Comparison of ENCODE assay signal across 6 cellular contexts in the genomic region with DNA sequence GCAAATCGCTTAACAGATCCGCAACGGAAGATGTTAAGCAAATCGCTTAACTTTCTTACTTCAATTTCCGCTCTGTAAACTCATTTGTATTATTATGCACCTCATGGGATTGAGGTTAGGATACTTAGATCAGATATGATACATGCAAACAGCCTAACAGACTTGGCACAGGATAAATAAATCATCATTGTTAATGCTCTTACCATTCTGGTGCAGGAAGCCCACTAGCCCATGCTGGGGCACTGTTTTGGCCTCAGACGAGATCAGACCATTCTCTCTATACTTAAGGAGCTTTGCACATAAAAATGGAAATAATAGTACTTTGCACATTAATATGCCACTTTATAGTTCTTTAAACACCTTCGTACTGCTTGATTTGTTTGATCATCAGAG. TPM values are rescaled to one million over a fixed set of nuclear protein-coding genes. Genes with fewer than 3 reads are reported as not detected.
A peak's percentile ranks its signal among the peaks of the same experiment; 100 is the strongest.
DNase-seq lines count a peak whose midpoint lies in the region; ATAC-seq lines count a peak whose summit lies in the region.

No MANE protein-coding gene starts in this region.

- no peaks in the 10 kb centered on the region for H3K9me3 Mint-ChIP-seq in activated naive CD4-positive, alpha-beta T cell treated with anti-CD3 and anti-CD28 coated beads, Interleukin-2, amount 10 ng/mL, durations not matched to agents 7 days and 5 days
- H3K9me3 Mint-ChIP-seq in naive B cell: peaks cover 0 to 1% (median 0%) of the 10 kb centered on the region in 7 donors

- H3K4me1 ChIP-seq in HUES48 (ENCODE audit: control insufficient read depth, insufficient read depth, low read length): peaks cover 10% of the 10 kb centered on the region

- H3K27ac ChIP-seq in HUES48 (ENCODE audit: low read depth, low read length): peak overlapping the region; percentile 98

- no peaks in the 10 kb centered on the region for H3K27me3 ChIP-seq in HUES48 (ENCODE audit: control insufficient read depth, insufficient read depth, low read length)

- CTCF ChIA-PET in activated naive CD4-positive, alpha-beta T cell treated with anti-CD3 and anti-CD28 coated beads, Interleukin-2, amount 10 ng/mL, durations not matched to agents 7 days and 5 days (lab: Charles Lee): interaction anchor here (0.7 to 1.2 kb wide), 6 partner anchors 23 to 190 kb away, joined by 3 to 4 read pairs (median 4); no protein-coding TSS in a partner anchor

- no peaks in the 10 kb centered on the region for H3K27me3 Mint-ChIP-seq in activated naive CD4-positive, alpha-beta T cell treated with anti-CD3 and anti-CD28 coated beads, Interleukin-2, amount 10 ng/mL, durations not matched to agents 7 days and 5 days
- no peaks in the 10 kb centered on the region for H3K27me3 Mint-ChIP-seq in naive B cell

- peak overlapping the region; percentile 93 for H3K4me3 Mint-ChIP-seq in activated naive CD4-positive, alpha-beta T cell treated with anti-CD3 and anti-CD28 coated beads, Interleukin-2, amount 10 ng/mL, durations not matched to agents 7 days and 5 days
- H3K4me3 Mint-ChIP-seq in naive B cell: peak overlapping the region; percentile 88 to 99 (median 97)

- ATAC-seq in naive B cell (ENCODE audit: low read depth in 2 of 2) (no peak), GM21423 (IDR thresholded peaks at IDR 0.05; ENCODE audit: unreplicated experiment) (no peak)

- no peaks in the 10 kb centered on the region for H3K9me3 ChIP-seq in HUES48 (ENCODE audit: control insufficient read depth, insufficient read depth, low read length)

- peaks cover 53% of the 10 kb centered on the region for H3K36me3 ChIP-seq in HUES48 (ENCODE audit: control insufficient read depth, insufficient read depth, low read length)

- H3K4me1 Mint-ChIP-seq in activated naive CD4-positive, alpha-beta T cell treated with anti-CD3 and anti-CD28 coated beads, Interleukin-2, amount 10 ng/mL, durations not matched to agents 7 days and 5 days: peaks cover 48% of the 10 kb centered on the region
- H3K4me1 Mint-ChIP-seq in naive B cell: peaks cover 22 to 30% (median 28%) of the 10 kb centered on the region in 3 donors

- DNase-seq in activated naive CD4-positive, alpha-beta T cell treated with anti-CD3 and anti-CD28 coated beads, Interleukin-2, amount 10 ng/mL, durations not matched to agents 7 days and 5 days: peak; percentile 23
- DNase-seq in naive B cell (no peak), NCI-H2227 (lab: John Stamatoyannopoulos, UW; ENCODE audit: unreplicated experiment) (no peak), islet precursor cell (no peak)

- peak overlapping the region; percentile 84 for H3K4me3 ChIP-seq in HUES48 (ENCODE audit: low read depth, low read length)

- peak overlapping the region; percentile 45 for H3K9ac ChIP-seq in HUES48 (ENCODE audit: low read depth, low read length)

- H3K36me3 Mint-ChIP-seq in activated naive CD4-positive, alpha-beta T cell treated with anti-CD3 and anti-CD28 coated beads, Interleukin-2, amount 10 ng/mL, durations not matched to agents 7 days and 5 days: peaks cover 49% of the 10 kb centered on the region
- peaks cover 5 to 17% of the 10 kb centered on the region in 2 donors for H3K36me3 Mint-ChIP-seq in naive B cell

- peak overlapping the region; percentile 99 for H3K27ac Mint-ChIP-seq in activated naive CD4-positive, alpha-beta T cell treated with anti-CD3 and anti-CD28 coated beads, Interleukin-2, amount 10 ng/mL, durations not matched to agents 7 days and 5 days
- H3K27ac Mint-ChIP-seq in naive B cell: peak overlapping the region; percentile 27 to 99 (median 94)

RNA-seq across cellular contexts. Expression of a gene that starts 0.4 kb away (rescaled TPM):
- polyA plus RNA-seq in naive B cell (ENCODE audit: low read depth in 6 of 6): 10 to 100 TPM; 13.3 to 25.5 (median 17.8) TPM

RNA-seq across cellular contexts. Expression of a gene that starts 1.3 kb away (rescaled TPM):
- 100 to 1,000 TPM; 126 to 243 (median 176) TPM for polyA plus RNA-seq in naive B cell (ENCODE audit: low read depth in 6 of 6)

RNA-seq across cellular contexts. Expression of a gene that starts 23.9 kb away (rescaled TPM):
- 1 to 10 TPM; 1.7 to 6.7 (median 4.5) TPM for polyA plus RNA-seq in naive B cell (ENCODE audit: low read depth in 6 of 6)

RNA-seq across cellular contexts. Expression of a gene that starts 40.0 kb away (rescaled TPM):
- polyA plus RNA-seq in naive B cell (ENCODE audit: low read depth in 6 of 6): 1,000 to 10,000 TPM in 1 of 6 donors, 100 to 1,000 TPM in 5; 607 to 1,152 (median 779) TPM

RNA-seq across cellular contexts. Expression of a gene that starts 42.5 kb away (rescaled TPM):
- 100 to 1,000 TPM in 3 of 6 donors, 10 to 100 TPM in 3; 61.0 to 128 (median 108) TPM for polyA plus RNA-seq in naive B cell (ENCODE audit: low read depth in 6 of 6)
